7 cellular contexts compared by ENCODE assay signal in genomic region chr16:31177136-31177535, GRCh38. TPM values are rescaled to one million over a fixed set of nuclear protein-coding genes. Genes with fewer than 3 reads are reported as not detected.
A peak's percentile ranks its signal among the peaks of the same experiment; 100 is the strongest.
DNase-seq lines count a peak whose midpoint lies in the region; ATAC-seq and TF ChIP-seq lines count a peak whose summit lies in the region.
"Had no signal": no experiment of that assay in that cellular context is flagged by ENCODE, and none has a peak within 500 bp of the region (broad histone marks: within the 10 kb centered on the region; RNA-seq: fewer than 3 reads in every experiment).

No MANE protein-coding gene starts in this region.

- peak overlapping the region; percentile 79 for H3K4me3 Mint-ChIP-seq in CD8-positive, alpha-beta T cell

- peaks cover 35% of the 10 kb centered on the region for H3K4me1 Mint-ChIP-seq in CD8-positive, alpha-beta T cell (ENCODE audit: low read depth)

- peaks cover 13% of the 10 kb centered on the region for H3K36me3 Mint-ChIP-seq in CD8-positive, alpha-beta T cell

- POLR2A ChIA-PET in CD8-positive, alpha-beta T cell (lab: Charles Lee): interaction anchor here (0.7 to 5.3 kb wide), 14 partner anchors 10 to 282 kb away, joined by 3 to 85 read pairs (median 4); partner anchors contain the start of genes ARMC5, ITGAM, KAT8 and PYCARD

- H3K27me3 ChIP-seq in CD8-positive, alpha-beta T cell (ENCODE audit: insufficient read depth, low read length): no peaks in the 10 kb centered on the region
- no peaks in the 10 kb centered on the region for H3K27me3 ChIP-seq in ectodermal cell (ENCODE audit: control insufficient read depth, insufficient read depth, low read length, poor library complexity, severe bottlenecking)

- no peaks in the 10 kb centered on the region for H3K9me3 ChIP-seq in CD8-positive, alpha-beta T cell (ENCODE audit: low read length)
- H3K9me3 ChIP-seq in ectodermal cell (ENCODE audit: control insufficient read depth, low read length): no peaks in the 10 kb centered on the region

- CTCF ChIA-PET in CD8-positive, alpha-beta T cell (lab: Charles Lee): interaction anchor here (1.0 to 3.5 kb wide), 8 partner anchors 12 to 363 kb away, joined by 3 to 26 read pairs (median 4); no protein-coding TSS in a partner anchor

- peak in 6 of 7 experiments; percentile 25 to 70 (median 49) for DNase-seq in CD8-positive, alpha-beta T cell
- DNase-seq in RPMI7951 (ENCODE audit: low read depth): peak; percentile 94
- DNase-seq in SW 1271 (lab: John Stamatoyannopoulos, UW): no peak
- DNase-seq in amniotic stem cell (lab: John Stamatoyannopoulos, UW): no peak
- DNase-seq: NCI-H1105 treated with DMSO at 0.1 percent for 48 hours had no signal

- H3K4me3 ChIP-seq in CD8-positive, alpha-beta T cell (ENCODE audit: low read depth, low read length): peak overlapping the region; percentile 21
- H3K4me3 ChIP-seq in ectodermal cell (ENCODE audit: insufficient read depth, low read depth, low read length): no peak overlapping the region

- WGBS in ectodermal cell, 2 experiments: 91 to 97% methylated on average over 3 of the region's 3 CpGs

- intact Hi-C loops in CD8-positive, alpha-beta T cell (cut with DNase I, micrococcal nuclease): loop anchor here in 1 of 2 experiments (5.0 kb wide), 1 partner anchor 690 kb away; no protein-coding TSS in a partner anchor

- no peaks in the 10 kb centered on the region for H3K9me3 Mint-ChIP-seq in CD8-positive, alpha-beta T cell

- peak overlapping the region; percentile 67 for H3K27ac Mint-ChIP-seq in CD8-positive, alpha-beta T cell

- no peak for TF ChIP-seq CTCF in CD8-positive, alpha-beta T cell (IDR thresholded peaks at IDR 0.05)

- H3K36me3 ChIP-seq in CD8-positive, alpha-beta T cell (ENCODE audit: insufficient read depth, low read length): no peaks in the 10 kb centered on the region
- no peaks in the 10 kb centered on the region for H3K36me3 ChIP-seq in ectodermal cell (ENCODE audit: control insufficient read depth, insufficient read depth, low read length)

- ATAC-seq in CD8-positive, alpha-beta T cell: peak; percentile 24
- ATAC-seq in HG03354 (IDR thresholded peaks at IDR 0.05; ENCODE audit: poor library complexity, severe bottlenecking, unreplicated experiment): no peak

- H3K27ac ChIP-seq in CD8-positive, alpha-beta T cell (ENCODE audit: low read depth, low read length): no peak overlapping the region
- H3K27ac ChIP-seq in ectodermal cell (ENCODE audit: insufficient read depth, low read depth, low read length, poor library complexity, severe bottlenecking): peak overlapping the region; percentile 55

- peaks cover 39% of the 10 kb centered on the region for H3K4me1 ChIP-seq in CD8-positive, alpha-beta T cell (ENCODE audit: insufficient read depth, low read length)
- H3K4me1 ChIP-seq in ectodermal cell (ENCODE audit: control insufficient read depth, insufficient read depth, low read length): peaks cover 7% of the 10 kb centered on the region

- no peaks in the 10 kb centered on the region for H3K27me3 Mint-ChIP-seq in CD8-positive, alpha-beta T cell (ENCODE audit: low read depth)

RNA-seq across cellular contexts. Expression of gene FUS, which starts 2.8 kb away (rescaled TPM):
- 100 to 1,000 TPM; 734 to 742 TPM for total RNA-seq in CD8-positive, alpha-beta T cell
- 15.3 and 19.0 TPM in 2 replicates for total RNA-seq in RPMI7951 (2014; rRNA removed; shearing (Covaris generic))
- 960 TPM for polyA plus RNA-seq in ectodermal cell (2013, experiment 1 of 4)
- 1,022 TPM for polyA plus RNA-seq in ectodermal cell (2013, experiment 2 of 4)
- 547 TPM for polyA plus RNA-seq in ectodermal cell (2013, experiment 3 of 4)
- polyA plus RNA-seq in ectodermal cell (2013, experiment 4 of 4): 612 TPM

RNA-seq across cellular contexts. Expression of gene PYCARD, which starts 25.4 kb away (rescaled TPM):
- total RNA-seq in CD8-positive, alpha-beta T cell: 1 to 10 TPM; 6.4 to 6.6 TPM
- 43.4 and 64.8 TPM in 2 replicates for total RNA-seq in RPMI7951 (2014; rRNA removed; shearing (Covaris generic))
- polyA plus RNA-seq in ectodermal cell (2013, experiment 1 of 4): 0.48 TPM
- polyA plus RNA-seq in ectodermal cell (2013, experiment 2 of 4): 1.1 TPM
- 0.69 TPM for polyA plus RNA-seq in ectodermal cell (2013, experiment 3 of 4)
- 0.28 TPM for polyA plus RNA-seq in ectodermal cell (2013, experiment 4 of 4)

RNA-seq across cellular contexts. Expression of gene PRSS36, which starts 27.3 kb away (rescaled TPM):
- under 1 TPM; 0.56 to 0.87 TPM for total RNA-seq in CD8-positive, alpha-beta T cell
- total RNA-seq in RPMI7951 (2014; rRNA removed; shearing (Covaris generic)): 1.1 and 2.6 TPM in 2 replicates
- 0.98 TPM for polyA plus RNA-seq in ectodermal cell (2013, experiment 1 of 4)
- 0.82 TPM for polyA plus RNA-seq in ectodermal cell (2013, experiment 2 of 4)
- 0.59 TPM for polyA plus RNA-seq in ectodermal cell (2013, experiment 3 of 4)
- 1.1 TPM for polyA plus RNA-seq in ectodermal cell (2013, experiment 4 of 4)

RNA-seq across cellular contexts. Expression of gene TRIM72, which starts 36.8 kb away (rescaled TPM):
- total RNA-seq in CD8-positive, alpha-beta T cell: under 1 TPM; 0.05 to 0.22 TPM
- not detected in 2 replicates for total RNA-seq in RPMI7951 (2014; rRNA removed; shearing (Covaris generic))
- polyA plus RNA-seq in ectodermal cell (2013, experiment 1 of 4): not detected
- not detected for polyA plus RNA-seq in ectodermal cell (2013, experiment 2 of 4)
- polyA plus RNA-seq in ectodermal cell (2013, experiment 3 of 4): not detected
- not detected for polyA plus RNA-seq in ectodermal cell (2013, experiment 4 of 4)

RNA-seq across cellular contexts. Expression of gene PYDC1, which starts 39.8 kb away (rescaled TPM):
- total RNA-seq in CD8-positive, alpha-beta T cell: not detected
- not detected in 2 replicates for total RNA-seq in RPMI7951 (2014; rRNA removed; shearing (Covaris generic))
- polyA plus RNA-seq in ectodermal cell (2013, experiment 1 of 4): not detected
- polyA plus RNA-seq in ectodermal cell (2013, experiment 2 of 4): not detected
- polyA plus RNA-seq in ectodermal cell (2013, experiment 3 of 4): not detected
- polyA plus RNA-seq in ectodermal cell (2013, experiment 4 of 4): not detected

Comparison
In these comparisons a context has a peak if more than half of its experiments do, and no peak if none do; other contexts are left out.
1. DNase-seq: peak in CD8-positive, alpha-beta T cell (6 of 7) and RPMI7951 (single experiment); none in SW 1271 (0 of 2) and amniotic stem cell (single experiment).
2. RNA of gene FUS, which starts 2.8 kb away (total RNA-seq): 734 to 742 TPM in CD8-positive, alpha-beta T cell; 15.3 to 19.0 TPM in RPMI7951; every median in the first group is over 10 times any median in the second.